In genomic region chr5:6810641-6811405, GRCh38 we compare ENCODE assay signal across 22 cellular contexts.
DNase-seq lines count a peak whose midpoint lies in the region; ATAC-seq and TF ChIP-seq lines count a peak whose summit lies in the region.
"Had no signal": no experiment of that assay in that cellular context is flagged by ENCODE, and none has a peak within 500 bp of the region (broad histone marks: within the 10 kb centered on the region; RNA-seq: fewer than 3 reads in every experiment).

No MANE protein-coding gene starts in this region.

- no peaks in the 10 kb centered on the region for H4K20me1 ChIP-seq in GM23338 (replicated peaks; ENCODE audit: insufficient read depth)
- H4K20me1 ChIP-seq: BLaER1 treated with 17β-estradiol and CSF1 and Interleukin-3, amounts not matched to agents 10 nM and 100 nM had no signal

- no peak overlapping the region for H3K4me3 Mint-ChIP-seq in GM23338
- H3K4me3 Mint-ChIP-seq in stimulated activated effector memory CD8-positive, alpha-beta T cell treated with anti-CD3 and anti-CD28 coated beads, Interleukin-12 subunit alpha, Interleukin-12 subunit beta, amount 100 ng/mL, for 72 hours = no peak overlapping the region
- no peak overlapping the region for H3K4me3 Mint-ChIP-seq in naive thymus-derived CD8-positive, alpha-beta T cell
- H3K4me3 Mint-ChIP-seq: CD14-positive monocyte; CD4-positive, alpha-beta T cell; CD8-positive, alpha-beta memory T cell had no signal

- no peak overlapping the region for H3K27ac Mint-ChIP-seq in GM23338
- H3K27ac Mint-ChIP-seq in stimulated activated effector memory CD8-positive, alpha-beta T cell treated with anti-CD3 and anti-CD28 coated beads, Interleukin-12 subunit alpha, Interleukin-12 subunit beta, amount 100 ng/mL, for 72 hours = no peak overlapping the region
- no peak overlapping the region for H3K27ac Mint-ChIP-seq in naive thymus-derived CD8-positive, alpha-beta T cell
- H3K27ac Mint-ChIP-seq: CD14-positive monocyte; CD4-positive, alpha-beta T cell; CD8-positive, alpha-beta memory T cell had no signal

- no peak overlapping the region for H3K4me2 ChIP-seq in GM23338
- H3K4me2 ChIP-seq: A549; BLaER1 treated with 17β-estradiol and CSF1 and Interleukin-3, amounts not matched to agents 10 nM and 100 nM had no signal

- in situ Hi-C loops in Panc1 (cut with HindIII; ENCODE audit: low pct_unique_long_range_greater_than_20kb, low sequenced_read_pairs) = no loop called here

- H3K36me3 Mint-ChIP-seq in GM23338 (ENCODE audit: low read depth) = peaks cover 3% of the 10 kb centered on the region; the same call in 1 of the 3 replicates
- no peaks in the 10 kb centered on the region for H3K36me3 Mint-ChIP-seq in stimulated activated effector memory CD8-positive, alpha-beta T cell treated with anti-CD3 and anti-CD28 coated beads, Interleukin-12 subunit alpha, Interleukin-12 subunit beta, amount 100 ng/mL, for 72 hours
- H3K36me3 Mint-ChIP-seq in naive thymus-derived CD8-positive, alpha-beta T cell = peaks cover 0 to 15% (median 2%) of the 10 kb centered on the region in 3 donors
- H3K36me3 Mint-ChIP-seq: CD14-positive monocyte had no signal

- TF ChIP-seq CTCF in GM23338 (conservative IDR thresholded peaks at IDR 0.05; ENCODE audit: low read depth in 2 of 2) = no peak
- no peak for TF ChIP-seq CTCF in Panc1 (IDR thresholded peaks at IDR 0.05)

- DNase-seq in GM23338 (ENCODE audit: low spot score) (no peak), Panc1 (ENCODE audit: low read depth, low spot score) (no peak), islet precursor cell (peak; percentile 45), COR-L47 (lab: John Stamatoyannopoulos, UW) (no peak)
- no peak for DNase-seq in stimulated activated effector memory CD8-positive, alpha-beta T cell treated with anti-CD3 and anti-CD28 coated beads, Interleukin-12 subunit alpha, Interleukin-12 subunit beta, amount 100 ng/mL, for 72 hours (ENCODE audit: low spot score in 2 of 2)
- DNase-seq in activated CD4-positive, alpha-beta T cell treated with anti-CD3 and anti-CD28 coated beads, Interleukin-2, amount 50 U/mL, for 1 hour = no peak
- DNase-seq in naive thymus-derived CD8-positive, alpha-beta T cell = no peak
- DNase-seq: 8988T; ACHN; AML-193; BE2C; Calu3; CD4-positive, alpha-beta T cell; CD8-positive, alpha-beta memory T cell; DMS53; DMS79 treated with DMSO at 0.1 percent for 48 hours; GF-D8; H7; HCEC 1CT had no signal

- intact Hi-C loops in Panc1 (cut with micrococcal nuclease; ENCODE audit: unreplicated experiment) = no loop called here

- H3K27ac ChIP-seq in GM23338 (ENCODE audit: low read depth) (no peak overlapping the region), Panc1 (ENCODE audit: low read length) (peak overlapping the region; percentile 4; the same call in 1 of the 2 replicates)
- H3K27ac ChIP-seq: A549; BLaER1 treated with 17β-estradiol and CSF1 and Interleukin-3, amounts not matched to agents 10 nM and 100 nM had no signal

- H3K36me3 ChIP-seq in GM23338 (ENCODE audit: insufficient read depth) = no peaks in the 10 kb centered on the region
- H3K36me3 ChIP-seq in Panc1 (ENCODE audit: control insufficient read depth, insufficient read depth, low read length) = no peaks in the 10 kb centered on the region
- H3K36me3 ChIP-seq: BE2C; BLaER1 treated with 17β-estradiol and CSF1 and Interleukin-3, amounts not matched to agents 10 nM and 100 nM had no signal

- H3K9me3 Mint-ChIP-seq in GM23338 = 0 out of 3 replicates have a peak, but pooled peaks cover 7% of the 10 kb centered on the region
- H3K9me3 Mint-ChIP-seq in stimulated activated effector memory CD8-positive, alpha-beta T cell treated with anti-CD3 and anti-CD28 coated beads, Interleukin-12 subunit alpha, Interleukin-12 subunit beta, amount 100 ng/mL, for 72 hours = peaks cover 13% of the 10 kb centered on the region
- H3K9me3 Mint-ChIP-seq in naive thymus-derived CD8-positive, alpha-beta T cell = peaks cover 0 to 21% (median 5%) of the 10 kb centered on the region in 9 donors

- peaks cover 9% of the 10 kb centered on the region; the same call in 1 of the 2 replicates for H3K9me3 ChIP-seq in Panc1 (ENCODE audit: control insufficient read depth, insufficient read depth, low read depth, low read length)
- H3K9me3 ChIP-seq: BE2C had no signal

- no TSS peak for BruUV-seq in Panc1 (replicated peaks; lab: Mats Ljungman, UMichigan)

- no peaks in the 10 kb centered on the region for H3K79me2 ChIP-seq in GM23338 (replicated peaks; ENCODE audit: insufficient read depth)

- CTCF ChIA-PET in Panc1 (lab: Charles Lee) = interaction anchor here (0.7 kb wide), 1 partner anchor 45 kb away, joined by 3 read pairs; no protein-coding TSS in a partner anchor

- POLR2A ChIA-PET in Panc1 (lab: Charles Lee) = no interaction called here
- POLR2A ChIA-PET in naive thymus-derived CD8-positive, alpha-beta T cell (lab: Charles Lee) = no interaction called here

- no peak for ATAC-seq in GM23338
- ATAC-seq in Panc1 = no peak
- ATAC-seq in stimulated activated effector memory CD8-positive, alpha-beta T cell treated with anti-CD3 and anti-CD28 coated beads, Interleukin-12 subunit alpha, Interleukin-12 subunit beta, amount 100 ng/mL, for 72 hours = peak; percentile 32
- ATAC-seq in naive thymus-derived CD8-positive, alpha-beta T cell = no peak
- ATAC-seq: A549 had no signal

- H3K4me3 ChIP-seq in GM23338 (no peak overlapping the region), Panc1 (ENCODE audit: low read depth in 2 of 2, low read length in 2 of 2) (no peak overlapping the region)
- H3K4me3 ChIP-seq: A549; BLaER1 treated with 17β-estradiol and CSF1 and Interleukin-3, amounts not matched to agents 10 nM and 100 nM had no signal

- peaks cover 2% of the 10 kb centered on the region for H3K27me3 Mint-ChIP-seq in GM23338 (ENCODE audit: insufficient read depth, low read depth, poor library complexity)
- H3K27me3 Mint-ChIP-seq in naive thymus-derived CD8-positive, alpha-beta T cell = peaks cover 0 to 9% (median 2%) of the 10 kb centered on the region in 5 donors

- peak overlapping the region; percentile 56; the same call in 1 of the 2 replicates for H2AFZ ChIP-seq in GM23338

- no peaks in the 10 kb centered on the region for H3K4me1 ChIP-seq in GM23338 (ENCODE audit: insufficient read depth)
- H3K4me1 ChIP-seq in Panc1 (ENCODE audit: control insufficient read depth, insufficient read depth, low read length) = peaks cover 6% of the 10 kb centered on the region
- H3K4me1 ChIP-seq: A549; BE2C; BLaER1 treated with 17β-estradiol and CSF1 and Interleukin-3, amounts not matched to agents 10 nM and 100 nM had no signal

- no peaks in the 10 kb centered on the region for H3K9me2 ChIP-seq in GM23338 (ENCODE audit: insufficient read depth)

- H3F3A ChIP-seq in GM23338 (replicated peaks; ENCODE audit: low read depth) = no peaks in the 10 kb centered on the region

- H3K27me3 ChIP-seq in GM23338 (ENCODE audit: insufficient read depth) = no peaks in the 10 kb centered on the region
- H3K27me3 ChIP-seq in Panc1 (ENCODE audit: control insufficient read depth, insufficient read depth, low read length) = no peaks in the 10 kb centered on the region
- H3K27me3 ChIP-seq: BE2C; BLaER1 treated with 17β-estradiol and CSF1 and Interleukin-3, amounts not matched to agents 10 nM and 100 nM had no signal

- H3K4me1 Mint-ChIP-seq in GM23338 = no peaks in the 10 kb centered on the region; the same call in 2 of the 3 replicates
- H3K4me1 Mint-ChIP-seq in stimulated activated effector memory CD8-positive, alpha-beta T cell treated with anti-CD3 and anti-CD28 coated beads, Interleukin-12 subunit alpha, Interleukin-12 subunit beta, amount 100 ng/mL, for 72 hours = no peaks in the 10 kb centered on the region
- no peaks in the 10 kb centered on the region for H3K4me1 Mint-ChIP-seq in naive thymus-derived CD8-positive, alpha-beta T cell
- H3K4me1 Mint-ChIP-seq: CD14-positive monocyte; CD8-positive, alpha-beta memory T cell had no signal

TF ChIP-seq in GM23338, 12 proteins besides CTCF, POLR2A, EP300 and RAD21 (continues in another document):
- TF ChIP-seq EZH2 (IDR thresholded peaks at IDR 0.05; ENCODE audit: low read depth, unreplicated experiment) (no peak), STAT1 (IDR thresholded peaks at IDR 0.05; ENCODE audit: unreplicated experiment) (no peak)
